ENCODE assay signal across 15 cellular contexts in the genomic region with DNA sequence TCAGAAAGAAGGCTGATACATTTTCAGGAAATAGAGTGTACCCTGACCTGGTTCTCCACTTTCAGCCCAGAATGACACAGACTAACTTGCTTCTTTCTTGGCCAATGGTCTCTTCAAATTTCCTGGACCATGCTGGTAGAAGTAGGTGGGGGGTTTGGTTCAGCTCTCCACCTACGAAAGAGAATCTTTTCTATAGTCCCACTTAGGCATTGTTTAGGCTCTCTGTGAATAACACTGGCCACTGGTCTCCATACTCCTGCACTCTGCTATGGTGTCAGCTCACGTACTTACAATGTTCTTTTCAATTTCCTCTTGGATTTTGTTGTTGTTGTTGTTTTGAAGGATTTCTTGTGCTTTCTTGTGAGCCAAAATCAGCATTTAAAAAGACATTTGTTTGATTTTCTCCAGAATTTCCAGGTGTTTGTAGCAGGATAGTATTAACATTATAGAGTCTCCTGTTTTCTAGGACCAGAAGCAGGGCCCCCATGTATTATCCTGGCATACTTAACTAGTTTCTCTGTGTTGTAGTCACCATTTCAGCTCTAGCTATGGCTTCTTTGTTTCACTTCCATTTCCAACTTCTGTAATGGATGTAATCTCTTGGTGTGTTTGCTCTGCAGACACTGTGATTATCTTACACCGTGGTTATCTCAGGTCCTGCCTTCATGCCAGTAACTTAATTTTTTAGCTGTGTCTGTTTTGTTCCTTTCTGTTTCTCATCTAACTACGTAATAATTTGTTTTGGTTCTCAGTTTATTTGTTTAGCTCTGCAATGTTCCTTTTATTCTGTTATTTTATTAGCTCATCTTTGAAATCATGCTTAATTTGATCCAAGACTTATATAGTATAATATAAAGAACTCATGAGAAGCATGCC.
"Had no signal": no experiment of that assay in that cellular context is flagged by ENCODE, and none has a peak within 500 bp of the region (broad histone marks: within the 10 kb centered on the region; RNA-seq: fewer than 3 reads in every experiment).

No MANE protein-coding gene starts in this region.

- H3K4me3 ChIP-seq: ascending aorta, breast epithelium, gastroesophageal sphincter, sigmoid colon, stomach had no signal

- H3K27me3 ChIP-seq: ascending aorta, breast epithelium, sigmoid colon, stomach had no signal

- DNase-seq: activated CD4-positive, alpha-beta memory T cell treated with anti-CD3 and anti-CD28 coated beads for 36 hours; activated CD4-positive, alpha-beta T cell treated with anti-CD3 and anti-CD28 coated beads for 1 hour; activated CD8-positive, alpha-beta memory T cell treated with anti-CD3 and anti-CD28 coated beads, Interleukin-2, amount 10 ng/mL, durations not matched to agents 7 days and 5 days; activated naive CD4-positive, alpha-beta T cell treated with anti-CD3 and anti-CD28 coated beads, Interleukin-2, amount 10 ng/mL, durations not matched to agents 7 days and 5 days; activated T-cell treated with anti-CD3 and anti-CD28 coated beads, Interleukin-2, amount 50 U/mL, for 1 hour; effector memory CD8-positive, alpha-beta T cell; mesendoderm; sigmoid colon; stimulated activated CD4-positive, alpha-beta T cell treated with anti-CD3 and anti-CD28 coated beads, Interleukin-1b, Interleukin-23, amount 100 ng/mL, for 48 hours; stomach had no signal

- H3K9me3 ChIP-seq: ascending aorta had no signal

- H3K27ac ChIP-seq: ascending aorta, breast epithelium, epithelial cell of prostate, gastroesophageal sphincter, sigmoid colon, stomach had no signal

- H3K4me1 ChIP-seq: ascending aorta, breast epithelium, gastroesophageal sphincter, sigmoid colon, stomach had no signal

- ATAC-seq: activated CD8-positive, alpha-beta memory T cell treated with anti-CD3 and anti-CD28 coated beads, Interleukin-2, amount 10 ng/mL, durations not matched to agents 7 days and 5 days; effector memory CD8-positive, alpha-beta T cell; gastroesophageal sphincter; natural killer cell treated with Interleukin-12 subunit alpha and Interleukin-12 subunit beta and Interleukin-15 and Interleukin-18, amount 100 ng/mL, for 72 hours had no signal

- H3K36me3 ChIP-seq: ascending aorta, breast epithelium, gastroesophageal sphincter, sigmoid colon, stomach had no signal
